Comparison of ENCODE assay signal across 7 cellular contexts in genomic region chr2:207283356-207283755, GRCh38.
DNase-seq lines count a peak whose midpoint lies in the region; ATAC-seq lines count a peak whose summit lies in the region.

No MANE protein-coding gene starts in this region.

- peak; percentile 36 for ATAC-seq in GM18868 (IDR thresholded peaks at IDR 0.05; ENCODE audit: unreplicated experiment)

- no peaks in the 10 kb centered on the region for H3K36me3 Mint-ChIP-seq in dendritic cell treated with granulocyte-macrophage colony-stimulating factor and Interleukin-4, amounts not matched to agents 40 ng/mL and 50 ng/mL, for 4 days (ENCODE audit: low read depth)

- intact Hi-C loops in dendritic cell treated with granulocyte-macrophage colony-stimulating factor and Interleukin-4, amounts not matched to agents 40 ng/mL and 50 ng/mL, for 4 days (cut with micrococcal nuclease) = no loop called here

- H3K4me3 Mint-ChIP-seq in dendritic cell treated with granulocyte-macrophage colony-stimulating factor and Interleukin-4, amounts not matched to agents 40 ng/mL and 50 ng/mL, for 4 days = no peak overlapping the region

- DNase-seq in LHCN-M2 (ENCODE audit: low read depth) (peak; percentile 24), pulmonary artery endothelial cell (ENCODE audit: low read depth, low spot score) (peak; percentile 11), ecto neural progenitor cell (ENCODE audit: low spot score) (no peak), NCI-H1092 treated with DMSO at 0.1 percent for 48 hours (lab: John Stamatoyannopoulos, UW) (no peak), NCI-H2171 (lab: John Stamatoyannopoulos, UW) (no peak)

- H3K4me1 Mint-ChIP-seq in dendritic cell treated with granulocyte-macrophage colony-stimulating factor and Interleukin-4, amounts not matched to agents 40 ng/mL and 50 ng/mL, for 4 days (ENCODE audit: low read depth) = peaks cover 21% of the 10 kb centered on the region

- no peaks in the 10 kb centered on the region for H3K9me3 Mint-ChIP-seq in dendritic cell treated with granulocyte-macrophage colony-stimulating factor and Interleukin-4, amounts not matched to agents 40 ng/mL and 50 ng/mL, for 4 days

- peak overlapping the region; percentile 71 for H3K27ac Mint-ChIP-seq in dendritic cell treated with granulocyte-macrophage colony-stimulating factor and Interleukin-4, amounts not matched to agents 40 ng/mL and 50 ng/mL, for 4 days

- no peaks in the 10 kb centered on the region for H3K27me3 Mint-ChIP-seq in dendritic cell treated with granulocyte-macrophage colony-stimulating factor and Interleukin-4, amounts not matched to agents 40 ng/mL and 50 ng/mL, for 4 days

Comparison
In these comparisons a context has a peak if more than half of its experiments do, and no peak if none do; other contexts are left out.
1. DNase-seq: peak in LHCN-M2 (single experiment) and pulmonary artery endothelial cell (single experiment); none in ecto neural progenitor cell (single experiment), NCI-H1092 treated with DMSO at 0.1 percent for 48 hours (single experiment) and NCI-H2171 (single experiment).